In the genomic region with DNA sequence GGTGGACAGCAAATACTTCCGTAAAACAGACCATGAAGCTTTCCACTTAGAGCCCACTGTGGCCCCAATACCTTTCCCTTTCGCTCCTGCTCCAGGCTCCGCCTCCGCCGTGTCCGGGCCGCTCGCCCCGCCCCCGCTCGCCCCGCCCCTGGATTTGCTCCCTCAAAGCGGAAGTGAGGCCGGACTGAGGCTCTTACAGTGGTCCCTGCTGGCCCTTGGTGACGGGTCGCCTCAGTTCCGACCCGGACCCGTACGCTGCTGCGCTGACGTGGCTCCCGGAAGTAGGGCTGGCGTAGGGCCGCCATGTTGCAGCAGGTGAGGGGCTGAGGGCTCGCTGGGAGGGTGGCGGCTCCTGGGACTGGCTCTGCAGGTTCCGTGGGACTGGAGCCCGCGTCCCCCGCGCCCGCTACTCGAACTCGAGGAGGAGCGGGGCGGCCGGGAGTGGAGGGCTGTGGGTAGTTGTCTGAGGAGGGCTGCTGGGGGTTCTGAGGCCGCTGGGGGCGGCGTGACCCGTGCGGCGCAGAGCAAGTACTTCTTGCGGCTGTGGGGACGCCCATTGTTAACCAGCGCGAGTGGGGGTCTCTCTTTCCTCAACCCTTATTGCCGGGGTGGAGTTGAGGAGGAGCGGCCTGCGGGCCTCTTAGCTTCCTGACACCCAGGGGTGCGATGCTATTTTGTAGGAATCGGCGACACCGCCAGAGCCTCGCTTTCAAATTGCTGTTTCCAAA, we compare ENCODE assay signal across 8 cellular contexts. TPM values are rescaled to one million over a fixed set of nuclear protein-coding genes. Genes with fewer than 3 reads are reported as not detected.
A peak's percentile ranks its signal among the peaks of the same experiment; 100 is the strongest.
DNase-seq lines count a peak whose midpoint lies in the region; ATAC-seq, FAIRE-seq and TF ChIP-seq lines count a peak whose summit lies in the region.
"Not testable (repeated sequence)": the region's sequence is repeated elsewhere in the genome, so short reads cannot be mapped to it uniquely, and the experiment has no call there.

A gene (plus strand): TSS at position 193 of the 728 bp plus-strand sequence. CDS start 111 bp downstream, at position 304.

- not testable (repeated sequence) for H4K12ac ChIP-seq in trophoblast cell (ENCODE audit: low read depth, low read length)

- H2BK12ac ChIP-seq in trophoblast cell (ENCODE audit: low read length): not testable (repeated sequence)

- not testable (repeated sequence) for H3K9me3 ChIP-seq in trophoblast cell (ENCODE audit: insufficient read depth, low read depth, low read length); tibial nerve

- H3K79me2 ChIP-seq in trophoblast cell (ENCODE audit: control insufficient read depth, insufficient read depth, low read length, poor library complexity): not testable (repeated sequence)

- H3K79me1 ChIP-seq in trophoblast cell (ENCODE audit: low read length): not testable (repeated sequence)

- H3K27me3 ChIP-seq in trophoblast cell (ENCODE audit: insufficient read depth, low read length); tibial nerve: not testable (repeated sequence)

- H4K91ac ChIP-seq in trophoblast cell (ENCODE audit: low read depth, low read length): peak within 1 kb of the TSS; percentile 68

- peak within 1 kb of the TSS; percentile 76 for H2BK5ac ChIP-seq in trophoblast cell (ENCODE audit: low read depth, low read length, poor library complexity)

- peak within 1 kb of the TSS; percentile 82 for H4K8ac ChIP-seq in trophoblast cell (ENCODE audit: low read depth, low read length)

- H3K4me3 ChIP-seq in trophoblast cell (ENCODE audit: low read depth, low read length) (peak within 1 kb of the TSS; percentile 71), tibial nerve (peak within 1 kb of the TSS; percentile 53 to 64 (median 62))

- H3K9me3 Mint-ChIP-seq in activated naive CD8-positive, alpha-beta T cell treated with anti-CD3 and anti-CD28 coated beads, Interleukin-2, amount 50 U/mL, for 24 hours: not testable (repeated sequence)

- H3K4me2 ChIP-seq in trophoblast cell (ENCODE audit: low read length): peak within 1 kb of the TSS; percentile 53

- peak within 1 kb of the TSS; percentile 80 for H3K4me3 Mint-ChIP-seq in activated naive CD8-positive, alpha-beta T cell treated with anti-CD3 and anti-CD28 coated beads, Interleukin-2, amount 50 U/mL, for 24 hours

- not testable (repeated sequence) for H3K23ac ChIP-seq in trophoblast cell (ENCODE audit: low read length)

- intact Hi-C loops in cardiac septum (cut with DNase I): not testable (repeated sequence)

- peak within 1 kb of the TSS; percentile 13 for H2BK120ac ChIP-seq in trophoblast cell (ENCODE audit: insufficient read depth, low read length, poor library complexity)

- not testable (repeated sequence) for H3K4me1 ChIP-seq in trophoblast cell (ENCODE audit: control insufficient read depth in 1 of 2, insufficient read depth in 2 of 2, low read length in 2 of 2)
- H3K4me1 ChIP-seq in tibial nerve: peaks cover 0 to 22% (median 3%) of the 10 kb centered on the region in 4 donors

- TF ChIP-seq CTCF in tibial nerve (IDR thresholded peaks at IDR 0.05): not testable (repeated sequence)

- peak within 1 kb of the TSS; percentile 45 for H3K18ac ChIP-seq in trophoblast cell (ENCODE audit: low read length)

- H3K14ac ChIP-seq in trophoblast cell (ENCODE audit: low read length): peak within 1 kb of the TSS; percentile 79

- not testable (repeated sequence) for H3K9ac ChIP-seq in trophoblast cell (ENCODE audit: low read length)

- TF ChIP-seq EP300 in tibial nerve (IDR thresholded peaks at IDR 0.05): peak; percentile 23 to 83

- DNase-seq in GM12892 (ENCODE audit: insufficient read length): peak; percentile 51
- DNase-seq in NCI-H1436 (lab: John Stamatoyannopoulos, UW): peak; percentile 99
- peak; percentile 95 for DNase-seq in SW480 (ENCODE audit: low spot score)
- peak; percentile 97 for DNase-seq in activated naive CD8-positive, alpha-beta T cell treated with anti-CD3 and anti-CD28 coated beads, Interleukin-2, amount 50 U/mL, for 24 hours
- peak; percentile 99 for DNase-seq in cardiac septum (ENCODE audit: low spot score)
- DNase-seq in trophoblast cell: peak; percentile 97 to 98
- DNase-seq in tibial nerve (ENCODE audit: low spot score in 2 of 2): peak; percentile 93

- TF ChIP-seq POLR2A in GM12892 (IDR thresholded peaks at IDR 0.05; ENCODE audit: low read depth, low read length) (peak; percentile 72), tibial nerve (IDR thresholded peaks at IDR 0.05) (peak; percentile 63 to 79)

- H3K4ac ChIP-seq in trophoblast cell (ENCODE audit: low read depth, low read length): peak within 1 kb of the TSS; percentile 69

- H2AK5ac ChIP-seq in trophoblast cell (ENCODE audit: low read length): not testable (repeated sequence)

- not testable (repeated sequence) for H3K36me3 Mint-ChIP-seq in activated naive CD8-positive, alpha-beta T cell treated with anti-CD3 and anti-CD28 coated beads, Interleukin-2, amount 50 U/mL, for 24 hours (ENCODE audit: low read depth)

- H2AFZ ChIP-seq in trophoblast cell (ENCODE audit: insufficient read depth, low read length, poor library complexity): not testable (repeated sequence)

- peak; percentile 92 for FAIRE-seq in GM12892 (lab: Jason Lieb, UNC)

- WGBS in trophoblast cell (ENCODE audit: extremely low coverage, insufficient coverage, insufficient read length): no CpG with 5 or more reads among the region's 56 CpGs
- 0% methylated on average over 8 to 41 of the region's 56 CpGs for WGBS in tibial nerve, 2 donors

- H3K27ac ChIP-seq in trophoblast cell (ENCODE audit: low read depth, low read length): not testable (repeated sequence)
- peak within 1 kb of the TSS; percentile 71 to 82 (median 80) for H3K27ac ChIP-seq in tibial nerve

- not testable (repeated sequence) for H3K36me3 ChIP-seq in trophoblast cell (ENCODE audit: control insufficient read depth in 1 of 2, insufficient read depth in 2 of 2, low read length in 2 of 2); tibial nerve

- peaks cover 23% of the 10 kb centered on the region for H3K4me1 Mint-ChIP-seq in activated naive CD8-positive, alpha-beta T cell treated with anti-CD3 and anti-CD28 coated beads, Interleukin-2, amount 50 U/mL, for 24 hours

- H3K27ac Mint-ChIP-seq in activated naive CD8-positive, alpha-beta T cell treated with anti-CD3 and anti-CD28 coated beads, Interleukin-2, amount 50 U/mL, for 24 hours: peak within 1 kb of the TSS; percentile 84

- H3K27me3 Mint-ChIP-seq in activated naive CD8-positive, alpha-beta T cell treated with anti-CD3 and anti-CD28 coated beads, Interleukin-2, amount 50 U/mL, for 24 hours: not testable (repeated sequence)

- peak; percentile 98 for ATAC-seq in HG02840 (IDR thresholded peaks at IDR 0.05; ENCODE audit: low FRiP score, unreplicated experiment)
- peak; percentile 100 for ATAC-seq in activated naive CD8-positive, alpha-beta T cell treated with anti-CD3 and anti-CD28 coated beads, Interleukin-2, amount 50 U/mL, for 24 hours

RNA-seq across cellular contexts. Expression of the gene that starts here (rescaled TPM):
- polyA plus RNA-seq in GM12892 (2012; ENCODE audit: missing spikeins): 35.4 TPM
- total RNA-seq in cardiac septum: 21.0 TPM
- 30.7 and 31.8 TPM in 2 replicates for polyA plus RNA-seq in trophoblast cell (2013)
- 10 to 100 TPM; 15.0 to 23.8 (median 20.0) TPM for total RNA-seq in tibial nerve
